8 cellular contexts compared by ENCODE assay signal in genomic region chr14:55089547-55090153, GRCh38. TPM values are rescaled to one million over a fixed set of nuclear protein-coding genes. Genes with fewer than 3 reads are reported as not detected.
DNase-seq lines count a peak whose midpoint lies in the region; ATAC-seq and TF ChIP-seq lines count a peak whose summit lies in the region.
"Not testable (repeated sequence)": the region's sequence is repeated elsewhere in the genome, so short reads cannot be mapped to it uniquely, and the experiment has no call there.

No MANE protein-coding gene starts in this region.

- H3K36me3 Mint-ChIP-seq in activated CD8-positive, alpha-beta T cell treated with anti-CD3 and anti-CD28 coated beads, Interleukin-2, amount 10 ng/mL, durations not matched to agents 7 days and 5 days (ENCODE audit: low read depth): not testable (repeated sequence)

- H2BK5ac ChIP-seq in IMR-90 (ENCODE audit: low read depth, low read length, poor library complexity, severe bottlenecking): not testable (repeated sequence)

- not testable (repeated sequence) for H3K14ac ChIP-seq in IMR-90 (replicated peaks; ENCODE audit: low read depth, low read length)

- not testable (repeated sequence) for H3K9me1 ChIP-seq in IMR-90 (ENCODE audit: insufficient read depth, low read length)

- H2BK20ac ChIP-seq in IMR-90 (ENCODE audit: low read depth, low read length): not testable (repeated sequence)

- dilution Hi-C loops in IMR-90 (cut with HindIII; ENCODE audit: low sequenced_read_pairs, unreplicated experiment): not testable (repeated sequence)

- H4K5ac ChIP-seq in IMR-90 (ENCODE audit: low read depth, low read length): not testable (repeated sequence)

- TF ChIP-seq CTCF in IMR-90 (conservative IDR thresholded peaks at IDR 0.05; ENCODE audit: low read depth, low read length) (peak; percentile 88), lung (IDR thresholded peaks at IDR 0.05; ENCODE audit: control extremely low read depth, extremely low read depth) (peak; percentile 90)

- not testable (repeated sequence) for H3K18ac ChIP-seq in IMR-90 (ENCODE audit: low read depth, low read length)

- H3K4me1 Mint-ChIP-seq in activated CD8-positive, alpha-beta T cell treated with anti-CD3 and anti-CD28 coated beads, Interleukin-2, amount 10 ng/mL, durations not matched to agents 7 days and 5 days (ENCODE audit: low read depth): peaks cover 27% of the 10 kb centered on the region

- H3K9ac ChIP-seq in IMR-90 (ENCODE audit: low read depth, low read length): not testable (repeated sequence)

- not testable (repeated sequence) for H3K4me3 Mint-ChIP-seq in activated CD8-positive, alpha-beta T cell treated with anti-CD3 and anti-CD28 coated beads, Interleukin-2, amount 10 ng/mL, durations not matched to agents 7 days and 5 days

- H3K27ac ChIP-seq in IMR-90 (ENCODE audit: insufficient read depth, low read length); lung (ENCODE audit: low read depth in 1 of 2, low read length in 1 of 2): not testable (repeated sequence)

- not testable (repeated sequence) for H2AK9ac ChIP-seq in IMR-90 (replicated peaks; ENCODE audit: low read depth, low read length, poor library complexity)

- peak; percentile 92 for TF ChIP-seq RAD21 in IMR-90 (IDR thresholded peaks at IDR 0.05; ENCODE audit: low read length)

- peak overlapping the region; percentile 37; the same call in 1 of the 3 replicates for H2BK15ac ChIP-seq in IMR-90 (ENCODE audit: low read depth, low read length)

- not testable (repeated sequence) for H3K56ac ChIP-seq in IMR-90 (ENCODE audit: extremely low read depth, insufficient read depth, low read length)

- not testable (repeated sequence) for H3K36me3 ChIP-seq in IMR-90 (ENCODE audit: control insufficient read depth, insufficient read depth, low read length); lung (ENCODE audit: control insufficient read depth in 2 of 2, insufficient read depth in 2 of 2, low read length in 2 of 2)

- not testable (repeated sequence) for H3K27me3 ChIP-seq in IMR-90 (ENCODE audit: control insufficient read depth, insufficient read depth, low read length); lung (ENCODE audit: control insufficient read depth, insufficient read depth)

- not testable (repeated sequence) for H3K79me1 ChIP-seq in IMR-90 (ENCODE audit: low read depth in 1 of 2, low read length in 2 of 2)

- peak overlapping the region; percentile 75 for H2AFZ ChIP-seq in IMR-90 (replicated peaks; ENCODE audit: low read length, poor library complexity)

- H2BK120ac ChIP-seq in IMR-90 (ENCODE audit: low read depth, low read length): 0 out of 2 replicates have a peak overlapping the region, but pooled peaks have one; percentile 58

- not testable (repeated sequence) for H3K4me1 ChIP-seq in IMR-90 (ENCODE audit: control insufficient read depth, insufficient read depth, low read length); lung (ENCODE audit: control insufficient read depth in 2 of 2, insufficient read depth in 2 of 2, low read length in 2 of 2)

- not testable (repeated sequence) for H3K27me3 Mint-ChIP-seq in activated CD8-positive, alpha-beta T cell treated with anti-CD3 and anti-CD28 coated beads, Interleukin-2, amount 10 ng/mL, durations not matched to agents 7 days and 5 days (ENCODE audit: low read depth)

- intact Hi-C loops in IMR-90 (cut with micrococcal nuclease): loop anchor here (1.0 to 5.0 kb wide), 5 partner anchors 38 to 343 kb away; partner anchors contain the start of genes DLGAP5 and LGALS3

- 71% methylated on average over 1 of the region's 13 CpGs; no CpG with 5 or more reads in 1 of the 2 experiments for WGBS in IMR-90 (ENCODE audit: extremely low coverage in 2 of 2, insufficient read length in 1 of 2), 2 experiments
- WGBS in lung, 2 donors: 46 to 59% methylated on average over 13 of the region's 13 CpGs

- POLR2A ChIA-PET in IMR-90 (lab: Charles Lee; ENCODE audit: unreplicated experiment): not testable (repeated sequence)
- POLR2A ChIA-PET in activated CD8-positive, alpha-beta T cell treated with anti-CD3 and anti-CD28 coated beads, Interleukin-2, amount 10 ng/mL, durations not matched to agents 7 days and 5 days (lab: Charles Lee): interaction anchor here (1.4 kb wide), 1 partner anchor 13 kb away, joined by 3 read pairs; no protein-coding TSS in a partner anchor

- not testable (repeated sequence) for H3K23ac ChIP-seq in IMR-90 (ENCODE audit: low read depth, low read length)

- ATAC-seq in GM21390 (IDR thresholded peaks at IDR 0.05; ENCODE audit: unreplicated experiment) (peak; percentile 87), IMR-90 (ENCODE audit: low read depth) (peak; percentile 96), lung (ENCODE audit: insufficient read depth, low FRiP score) (peak; percentile 97)
- peak; percentile 92 for ATAC-seq in activated CD8-positive, alpha-beta T cell treated with anti-CD3 and anti-CD28 coated beads, Interleukin-2, amount 10 ng/mL, durations not matched to agents 7 days and 5 days

- not testable (repeated sequence) for H3K9me3 Mint-ChIP-seq in activated CD8-positive, alpha-beta T cell treated with anti-CD3 and anti-CD28 coated beads, Interleukin-2, amount 10 ng/mL, durations not matched to agents 7 days and 5 days (ENCODE audit: insufficient read depth)

- CTCF ChIA-PET in IMR-90 (lab: Yijun Ruan, JAX): interaction anchor here (0.6 to 1.5 kb wide), 6 partner anchors 14 to 1163 kb away, joined by 3 to 6 read pairs (median 3); no protein-coding TSS in a partner anchor
- CTCF ChIA-PET in activated CD8-positive, alpha-beta T cell treated with anti-CD3 and anti-CD28 coated beads, Interleukin-2, amount 10 ng/mL, durations not matched to agents 7 days and 5 days (lab: Charles Lee): interaction anchor here (0.8 to 4.9 kb wide), 21 partner anchors 8 to 186 kb away, joined by 3 to 62 read pairs (median 5); partner anchors contain the start of genes LGALS3 and MAPK1IP1L

- peak; percentile 37; the same call in 1 of the 2 replicates for TF ChIP-seq POLR2A in IMR-90 (IDR thresholded peaks at IDR 0.05; ENCODE audit: low read depth, low read length)

- not testable (repeated sequence) for H2AK5ac ChIP-seq in IMR-90 (ENCODE audit: low read depth, low read length)

- BruUV-seq in IMR-90 (replicated peaks; lab: Mats Ljungman, UMichigan): not testable (repeated sequence)

- H3K27ac Mint-ChIP-seq in activated CD8-positive, alpha-beta T cell treated with anti-CD3 and anti-CD28 coated beads, Interleukin-2, amount 10 ng/mL, durations not matched to agents 7 days and 5 days: not testable (repeated sequence)

- H3K9me3 ChIP-seq in IMR-90 (ENCODE audit: control insufficient read depth, insufficient read depth, low read length); lung (ENCODE audit: control insufficient read depth in 2 of 2, insufficient read depth in 1 of 2, low read length in 1 of 2): not testable (repeated sequence)

- DNase-seq in COLO668 (lab: John Stamatoyannopoulos, UW; ENCODE audit: unreplicated experiment) (peak; percentile 78), IMR-90 (peak; percentile 89), NOMO-1 treated with DMSO at 0.1 percent for 48 hours (lab: John Stamatoyannopoulos, UW; ENCODE audit: unreplicated experiment) (peak; percentile 68), lung (ENCODE audit: low spot score) (peak; percentile 83)
- peak; percentile 87 for DNase-seq in activated CD8-positive, alpha-beta T cell treated with anti-CD3 and anti-CD28 coated beads, Interleukin-2, amount 10 ng/mL, durations not matched to agents 7 days and 5 days
- DNase-seq in effector CD8-positive, alpha-beta T cell (lab: John Stamatoyannopoulos, UW): peak; percentile 49
- peak; percentile 50 to 66 (median 55) for DNase-seq in stimulated activated CD4-positive, alpha-beta T cell treated with anti-CD3 and anti-CD28 coated beads, TNF-alpha, amount 100 ng/mL, for 48 hours (ENCODE audit: low read depth in 3 of 3)

- in situ Hi-C loops in IMR-90 (cut with MboI; ENCODE audit: low sequenced_read_pairs): not testable (repeated sequence)

- not testable (repeated sequence) for H4K91ac ChIP-seq in IMR-90 (ENCODE audit: insufficient read depth, low read depth, low read length)

- peak overlapping the region in 1 of 2 experiments; percentile 59; a peak in 1 of 4 replicates for H4K8ac ChIP-seq in IMR-90 (ENCODE audit: low read depth in 2 of 2, low read length in 2 of 2)

- H4K20me1 ChIP-seq in IMR-90 (ENCODE audit: insufficient read depth, low read length): not testable (repeated sequence)

- H3K4me3 ChIP-seq in IMR-90 (ENCODE audit: insufficient read depth, low read depth, low read length); lung: not testable (repeated sequence)

- H3K4me2 ChIP-seq in IMR-90 (ENCODE audit: low read depth, low read length): peak overlapping the region; percentile 4; the same call in 1 of the 2 replicates

- peak overlapping the region; percentile 79; the same call in 1 of the 2 replicates for H3K4ac ChIP-seq in IMR-90 (ENCODE audit: low read depth, low read length)

TF ChIP-seq in IMR-90, 13 proteins besides CTCF, POLR2A, EP300 and RAD21:
- TF ChIP-seq SMC3 (IDR thresholded peaks at IDR 0.05; ENCODE audit: low read depth, low read length): peak; percentile 93
- TF ChIP-seq FOS (IDR thresholded peaks at IDR 0.05; ENCODE audit: low read depth, low read length): peak; percentile 20; the same call in 1 of the 2 replicates

RNA-seq across cellular contexts. Expression of gene MAPK1IP1L, which starts 38.2 kb away (rescaled TPM):
- total RNA-seq in IMR-90 (2012; rRNA removed) (37.2 and 44.8 TPM in 2 replicates), lung (10 to 100 TPM; 36.9 to 87.4 TPM)
- polyA plus RNA-seq in IMR-90 (2012; rRNA removed) (168 and 201 TPM in 2 replicates), lung (10 to 100 TPM; 25.8 to 61.3 TPM)
- polyA plus RNA-seq in IMR-90 (2012; cell fraction: cytosol; rRNA removed): 131 and 180 TPM in 2 replicates
- polyA plus RNA-seq in IMR-90 (2012; cell fraction: nucleus; rRNA removed; ENCODE audit: low replicate concordance): 51.1 and 80.0 TPM in 2 replicates
- total RNA-seq in activated CD8-positive, alpha-beta T cell treated with anti-CD3 and anti-CD28 coated beads, Interleukin-2, amount 10 ng/mL, durations not matched to agents 7 days and 5 days: 100 to 1,000 TPM; 105 to 106 TPM

RNA-seq across cellular contexts. Expression of gene LGALS3, which starts 39.4 kb away (rescaled TPM):
- total RNA-seq in IMR-90 (2012; rRNA removed): 84.4 and 145 TPM in 2 replicates
- polyA plus RNA-seq in IMR-90 (2012; rRNA removed): 171 and 200 TPM in 2 replicates
- polyA plus RNA-seq in IMR-90 (2012; cell fraction: cytosol; rRNA removed): 106 and 210 TPM in 2 replicates
- polyA plus RNA-seq in IMR-90 (2012; cell fraction: nucleus; rRNA removed; ENCODE audit: low replicate concordance): 122 and 127 TPM in 2 replicates
- total RNA-seq in activated CD8-positive, alpha-beta T cell treated with anti-CD3 and anti-CD28 coated beads, Interleukin-2, amount 10 ng/mL, durations not matched to agents 7 days and 5 days: 10 to 100 TPM; 31.5 to 34.4 TPM
- 100 to 1,000 TPM; 166 to 373 TPM for total RNA-seq in lung
- 100 to 1,000 TPM; 512 to 875 TPM for polyA plus RNA-seq in lung
